Comparison of ENCODE assay signal across 9 cellular contexts in the genomic region with DNA sequence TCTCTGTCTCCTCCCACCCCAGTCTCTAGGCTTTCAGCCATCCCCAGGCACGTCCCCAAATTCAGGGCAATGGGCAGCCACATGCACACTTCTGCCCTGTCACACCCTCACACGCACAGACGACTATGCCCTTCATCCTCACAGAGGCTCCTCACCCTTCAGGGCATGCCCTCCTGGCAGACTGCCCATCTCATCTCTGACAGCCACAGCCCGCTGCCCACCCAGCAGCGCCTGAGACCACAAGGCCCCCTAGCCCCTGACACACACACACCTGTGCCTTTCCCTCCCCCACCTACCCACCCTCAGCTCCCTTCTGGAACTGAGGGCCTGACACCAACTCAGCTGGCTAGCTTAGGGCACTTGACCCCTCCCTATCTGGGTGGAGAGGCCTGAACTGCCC.
"Had no signal": no experiment of that assay in that cellular context is flagged by ENCODE, and none has a peak within 500 bp of the region (broad histone marks: within the 10 kb centered on the region; RNA-seq: fewer than 3 reads in every experiment).

No MANE protein-coding gene starts in this region.

- DNase-seq: GM23248, GOT3, H7, HFFc6 had no signal

- H3K4me3 Mint-ChIP-seq: HFFc6, IgD-negative memory B cell had no signal

- H3K27ac Mint-ChIP-seq: HFFc6, IgD-negative memory B cell had no signal

- ATAC-seq: HCT116, HepG2 had no signal

- H3K36me3 ChIP-seq: HAP-1 had no signal

- H3K9me3 Mint-ChIP-seq: HFFc6, IgD-negative memory B cell had no signal

- H3K27ac ChIP-seq: GM23248, HL-60 had no signal

- H3K9ac ChIP-seq: GM23248 had no signal

- H3K4me1 ChIP-seq: HAP-1 had no signal

- H3K9me3 ChIP-seq: HAP-1 had no signal

- H3K4me3 ChIP-seq: GM23248, HAP-1 had no signal

- H2AFZ ChIP-seq: GM23248 had no signal
